30 cellular contexts compared by ENCODE assay signal in genomic region chr7:15870337-15870736, GRCh38.
"Had no signal": no experiment of that assay in that cellular context is flagged by ENCODE, and none has a peak within 500 bp of the region (broad histone marks: within the 10 kb centered on the region; RNA-seq: fewer than 3 reads in every experiment).

No MANE protein-coding gene starts in this region.

- H3K36me3 Mint-ChIP-seq: activated naive CD4-positive, alpha-beta T cell treated with anti-CD3 and anti-CD28 coated beads, Interleukin-2, amount 10 ng/mL, durations not matched to agents 7 days and 5 days; activated naive CD4-positive, alpha-beta T cell treated with anti-CD3 and anti-CD28 coated beads, Interleukin-2, amount 50 U/mL, for 72 hours; activated naive CD8-positive, alpha-beta T cell treated with anti-CD3 and anti-CD28 coated beads, Interleukin-2, amount 10 ng/mL, durations not matched to agents 7 days and 5 days; WTC11 had no signal

- H3K4me1 Mint-ChIP-seq: activated CD4-positive, alpha-beta memory T cell treated with anti-CD3 and anti-CD28 coated beads, Interleukin-2, amount 10 ng/mL, durations not matched to agents 7 days and 5 days; activated CD4-positive, alpha-beta T cell treated with anti-CD3 and anti-CD28 coated beads, Interleukin-2, amount 10 ng/mL, durations not matched to agents 7 days and 5 days; activated naive CD4-positive, alpha-beta T cell treated with anti-CD3 and anti-CD28 coated beads, Interleukin-2, amount 10 ng/mL, durations not matched to agents 7 days and 5 days; activated naive CD8-positive, alpha-beta T cell treated with anti-CD3 and anti-CD28 coated beads, Interleukin-2, amount 10 ng/mL, durations not matched to agents 7 days and 5 days; central memory CD8-positive, alpha-beta T cell had no signal

- H3K4me3 ChIP-seq: ascending aorta, esophagus squamous epithelium, gastroesophageal sphincter, heart right ventricle had no signal

- H3K27ac Mint-ChIP-seq: activated CD4-positive, alpha-beta memory T cell treated with anti-CD3 and anti-CD28 coated beads, Interleukin-2, amount 10 ng/mL, durations not matched to agents 7 days and 5 days; activated CD4-positive, alpha-beta T cell treated with anti-CD3 and anti-CD28 coated beads, Interleukin-2, amount 10 ng/mL, durations not matched to agents 7 days and 5 days; activated naive CD4-positive, alpha-beta T cell treated with anti-CD3 and anti-CD28 coated beads, Interleukin-2, amount 10 ng/mL, durations not matched to agents 7 days and 5 days; activated naive CD4-positive, alpha-beta T cell treated with anti-CD3 and anti-CD28 coated beads, Interleukin-2, amount 50 U/mL, for 72 hours; activated naive CD8-positive, alpha-beta T cell treated with anti-CD3 and anti-CD28 coated beads, Interleukin-2, amount 10 ng/mL, durations not matched to agents 7 days and 5 days; activated T-cell treated with anti-CD3 and anti-CD28 coated beads, Interleukin-2, amount 50 U/mL, for 24 hours; activated T-cell treated with anti-CD3 and anti-CD28 coated beads, Interleukin-2, amount 50 U/mL, for 72 hours; WTC11 had no signal

- H3K9me3 ChIP-seq: ascending aorta, esophagus squamous epithelium, gastroesophageal sphincter, heart right ventricle had no signal

- H3K27me3 ChIP-seq: ascending aorta, brain microvascular endothelial cell, esophagus squamous epithelium, gastroesophageal sphincter, heart right ventricle had no signal

- FAIRE-seq: bronchial epithelial cell, endometrium, endothelial cell of umbilical vein had no signal

- H3K9me3 Mint-ChIP-seq: activated CD4-positive, alpha-beta memory T cell treated with anti-CD3 and anti-CD28 coated beads, Interleukin-2, amount 10 ng/mL, durations not matched to agents 7 days and 5 days; activated CD4-positive, alpha-beta T cell treated with anti-CD3 and anti-CD28 coated beads, Interleukin-2, amount 10 ng/mL, durations not matched to agents 7 days and 5 days; activated naive CD8-positive, alpha-beta T cell treated with anti-CD3 and anti-CD28 coated beads, Interleukin-2, amount 10 ng/mL, durations not matched to agents 7 days and 5 days; activated T-cell treated with anti-CD3 and anti-CD28 coated beads, Interleukin-2, amount 50 U/mL, for 24 hours; WTC11 had no signal

- DNase-seq: activated CD4-positive, alpha-beta memory T cell treated with anti-CD3 and anti-CD28 coated beads, Interleukin-2, amount 10 ng/mL, durations not matched to agents 7 days and 5 days; activated CD4-positive, alpha-beta T cell treated with anti-CD3 and anti-CD28 coated beads for 1 hour; activated CD4-positive, alpha-beta T cell treated with anti-CD3 and anti-CD28 coated beads for 4 hours; activated CD4-positive, alpha-beta T cell treated with anti-CD3 and anti-CD28 coated beads, Interleukin-2, amount 10 ng/mL, durations not matched to agents 7 days and 5 days; activated CD4-positive, alpha-beta T cell treated with anti-CD3 and anti-CD28 coated beads, Interleukin-2, amount 50 U/mL, for 4 hours; activated CD8-positive, alpha-beta memory T cell treated with anti-CD3 and anti-CD28 coated beads, Interleukin-2, amount 50 U/mL, for 48 hours; activated gamma-delta T cell; activated naive CD4-positive, alpha-beta T cell; activated naive CD4-positive, alpha-beta T cell treated with anti-CD3 and anti-CD28 coated beads, Interleukin-2, amount 10 ng/mL, durations not matched to agents 7 days and 5 days; activated naive CD8-positive, alpha-beta T cell treated with anti-CD3 and anti-CD28 coated beads, Interleukin-2, amount 10 ng/mL, durations not matched to agents 7 days and 5 days; activated T-cell treated with anti-CD3 and anti-CD28 coated beads for 4 hours; activated T-cell treated with anti-CD3 and anti-CD28 coated beads, Interleukin-2, amount 50 U/mL, for 24 hours; activated T-cell treated with anti-CD3 and anti-CD28 coated beads, Interleukin-2, amount 50 U/mL, for 72 hours; brain microvascular endothelial cell; cortex of kidney; dermis blood vessel endothelial cell; effector CD4-positive, alpha-beta T cell; esophagus squamous epithelium; foreskin melanocyte; heart right ventricle; T-helper 2 cell had no signal

- H3K4me3 Mint-ChIP-seq: activated CD4-positive, alpha-beta memory T cell treated with anti-CD3 and anti-CD28 coated beads, Interleukin-2, amount 10 ng/mL, durations not matched to agents 7 days and 5 days; activated CD4-positive, alpha-beta T cell treated with anti-CD3 and anti-CD28 coated beads, Interleukin-2, amount 10 ng/mL, durations not matched to agents 7 days and 5 days; activated naive CD4-positive, alpha-beta T cell treated with anti-CD3 and anti-CD28 coated beads, Interleukin-2, amount 10 ng/mL, durations not matched to agents 7 days and 5 days; activated naive CD8-positive, alpha-beta T cell treated with anti-CD3 and anti-CD28 coated beads, Interleukin-2, amount 10 ng/mL, durations not matched to agents 7 days and 5 days; activated T-cell treated with anti-CD3 and anti-CD28 coated beads, Interleukin-2, amount 50 U/mL, for 24 hours; activated T-cell treated with anti-CD3 and anti-CD28 coated beads, Interleukin-2, amount 50 U/mL, for 72 hours; central memory CD8-positive, alpha-beta T cell; WTC11 had no signal

- H3K27ac ChIP-seq: ascending aorta, brain microvascular endothelial cell, epithelial cell of prostate, esophagus squamous epithelium, gastroesophageal sphincter, heart right ventricle had no signal

- H3K36me3 ChIP-seq: ascending aorta, brain microvascular endothelial cell, esophagus squamous epithelium, gastroesophageal sphincter, heart right ventricle had no signal

- H3K4me1 ChIP-seq: ascending aorta, esophagus squamous epithelium had no signal

- ATAC-seq: activated naive CD4-positive, alpha-beta T cell treated with anti-CD3 and anti-CD28 coated beads, Interleukin-2, amount 50 U/mL, for 72 hours; activated T-cell treated with anti-CD3 and anti-CD28 coated beads, Interleukin-2, amount 50 U/mL, for 72 hours; gastroesophageal sphincter; heart right ventricle; WTC11 had no signal

- H3K27me3 Mint-ChIP-seq: activated CD4-positive, alpha-beta memory T cell treated with anti-CD3 and anti-CD28 coated beads, Interleukin-2, amount 10 ng/mL, durations not matched to agents 7 days and 5 days; activated CD4-positive, alpha-beta T cell treated with anti-CD3 and anti-CD28 coated beads, Interleukin-2, amount 10 ng/mL, durations not matched to agents 7 days and 5 days; activated naive CD4-positive, alpha-beta T cell treated with anti-CD3 and anti-CD28 coated beads, Interleukin-2, amount 10 ng/mL, durations not matched to agents 7 days and 5 days; activated naive CD8-positive, alpha-beta T cell treated with anti-CD3 and anti-CD28 coated beads, Interleukin-2, amount 10 ng/mL, durations not matched to agents 7 days and 5 days; activated T-cell treated with anti-CD3 and anti-CD28 coated beads, Interleukin-2, amount 50 U/mL, for 24 hours; central memory CD8-positive, alpha-beta T cell had no signal
